ENCODE assay signal across 11 cellular contexts in genomic region chr7:94396606-94397005, GRCh38. TPM values are rescaled to one million over a fixed set of nuclear protein-coding genes. Genes with fewer than 3 reads are reported as not detected.
DNase-seq lines count a peak whose midpoint lies in the region; ATAC-seq and TF ChIP-seq lines count a peak whose summit lies in the region.
"Had no signal": no experiment of that assay in that cellular context is flagged by ENCODE, and none has a peak within 500 bp of the region (broad histone marks: within the 10 kb centered on the region; RNA-seq: fewer than 3 reads in every experiment).

No MANE protein-coding gene starts in this region.

- H3K9me3 ChIP-seq in right atrium auricular region, result no peaks in the 10 kb centered on the region
- no peaks in the 10 kb centered on the region for H3K9me3 ChIP-seq in duodenal mucosa (ENCODE audit: control insufficient read depth in 1 of 2, low read length in 2 of 2)
- no peaks in the 10 kb centered on the region for H3K9me3 ChIP-seq in aorta (ENCODE audit: control insufficient read depth, low read length)

- H3K4me1 ChIP-seq in right atrium auricular region (peaks cover 0 to 23% of the 10 kb centered on the region in 2 donors), duodenal mucosa (ENCODE audit: control insufficient read depth in 1 of 2, insufficient read depth in 2 of 2, low read length in 2 of 2) (peaks cover 0 to 7% of the 10 kb centered on the region in 2 donors), aorta (ENCODE audit: control insufficient read depth in 1 of 2, insufficient read depth in 2 of 2, low read length in 2 of 2) (peaks cover 0 to 2% of the 10 kb centered on the region in 2 donors)

- H3K27me3 Mint-ChIP-seq in nephron progenitor cell (ENCODE audit: low read depth, poor library complexity), result peaks cover 8% of the 10 kb centered on the region
- H3K27me3 Mint-ChIP-seq in activated T-cell treated with anti-CD3 and anti-CD28 coated beads, Interleukin-2, amount 50 U/mL, for 4 hours (ENCODE audit: low read depth), result peaks cover 38% of the 10 kb centered on the region

- ATAC-seq in Right ventricle myocardium inferior (no peak), aorta (ENCODE audit: low FRiP score) (no peak)
- ATAC-seq in activated T-cell treated with anti-CD3 and anti-CD28 coated beads, Interleukin-2, amount 50 U/mL, for 4 hours, result no peak

- no peaks in the 10 kb centered on the region for H3K9me3 Mint-ChIP-seq in nephron progenitor cell
- no peaks in the 10 kb centered on the region for H3K9me3 Mint-ChIP-seq in activated T-cell treated with anti-CD3 and anti-CD28 coated beads, Interleukin-2, amount 50 U/mL, for 4 hours
- H3K9me3 Mint-ChIP-seq: activated naive CD8-positive, alpha-beta T cell treated with anti-CD3 and anti-CD28 coated beads, Interleukin-2, amount 10 ng/mL, durations not matched to agents 7 days and 5 days had no signal

- H3K4me1 Mint-ChIP-seq in nephron progenitor cell, result peaks cover 60% of the 10 kb centered on the region
- peaks cover 8% of the 10 kb centered on the region for H3K4me1 Mint-ChIP-seq in activated T-cell treated with anti-CD3 and anti-CD28 coated beads, Interleukin-2, amount 50 U/mL, for 4 hours (ENCODE audit: low read depth)

- H3K27ac Mint-ChIP-seq in nephron progenitor cell, result peak overlapping the region; percentile 21
- H3K27ac Mint-ChIP-seq: activated naive CD8-positive, alpha-beta T cell treated with anti-CD3 and anti-CD28 coated beads, Interleukin-2, amount 10 ng/mL, durations not matched to agents 7 days and 5 days had no signal

- H3K36me3 ChIP-seq in right atrium auricular region (peaks cover 8% of the 10 kb centered on the region), duodenal mucosa (ENCODE audit: control insufficient read depth in 1 of 2, insufficient read depth in 2 of 2, low read length in 2 of 2) (no peaks in the 10 kb centered on the region), aorta (ENCODE audit: control insufficient read depth in 1 of 2, insufficient read depth in 2 of 2, low read length in 1 of 2) (peaks cover 0 to 1% of the 10 kb centered on the region in 2 donors)

- WGBS in aorta, 2 donors, result 2 to 6% methylated on average over 4 of the region's 4 CpGs

- intact Hi-C loops in Right ventricle myocardium inferior (cut with DNase I), result no loop called here
- intact Hi-C loops in aorta (cut with DNase I), result loop anchor here in 1 of 2 donors (5.0 kb wide), 1 partner anchor 36 kb away; no protein-coding TSS in a partner anchor

- peak overlapping the region; percentile 51 to 58 for H3K4me3 ChIP-seq in right atrium auricular region
- peak overlapping the region; percentile 39 to 72 for H3K4me3 ChIP-seq in duodenal mucosa (ENCODE audit: low read depth in 1 of 2, low read length in 2 of 2)
- H3K4me3 ChIP-seq in aorta (ENCODE audit: low read length in 2 of 2), result peak overlapping the region; percentile 85 to 97

- peak overlapping the region in 1 of 2 donors; percentile 56 for H3K9ac ChIP-seq in duodenal mucosa (ENCODE audit: low read depth in 1 of 2, low read length in 2 of 2)
- H3K9ac ChIP-seq: parathyroid adenoma had no signal

- no peaks in the 10 kb centered on the region for H3K27me3 ChIP-seq in right atrium auricular region
- peaks cover 0 to 4% of the 10 kb centered on the region in 2 donors for H3K27me3 ChIP-seq in duodenal mucosa (ENCODE audit: control insufficient read depth in 1 of 2, insufficient read depth in 2 of 2, low read length in 2 of 2)
- no peaks in the 10 kb centered on the region for H3K27me3 ChIP-seq in aorta (ENCODE audit: control insufficient read depth in 1 of 2, insufficient read depth in 2 of 2, low read length in 1 of 2)

- TF ChIP-seq CTCF in right atrium auricular region (IDR thresholded peaks at IDR 0.05), result no peak
- TF ChIP-seq CTCF in nephron progenitor cell (IDR thresholded peaks at IDR 0.05), result no peak

- peak overlapping the region; percentile 96 for H3K4me3 Mint-ChIP-seq in nephron progenitor cell
- no peak overlapping the region for H3K4me3 Mint-ChIP-seq in activated T-cell treated with anti-CD3 and anti-CD28 coated beads, Interleukin-2, amount 50 U/mL, for 4 hours
- H3K4me3 Mint-ChIP-seq: activated naive CD8-positive, alpha-beta T cell treated with anti-CD3 and anti-CD28 coated beads, Interleukin-2, amount 10 ng/mL, durations not matched to agents 7 days and 5 days had no signal

- H3K27ac ChIP-seq in right atrium auricular region, result peak overlapping the region; percentile 70 to 93
- no peak overlapping the region for H3K27ac ChIP-seq in duodenal mucosa (ENCODE audit: low read depth, low read length)
- H3K27ac ChIP-seq in aorta (ENCODE audit: low read depth in 1 of 2, low read length in 2 of 2), result peak overlapping the region in 1 of 2 donors; percentile 68
- no peak overlapping the region for H3K27ac ChIP-seq in caudate nucleus (ENCODE audit: low read depth, low read length)
- H3K27ac ChIP-seq: parathyroid adenoma had no signal

- DNase-seq in right atrium auricular region (ENCODE audit: low spot score) (no peak), Right ventricle myocardium inferior (ENCODE audit: missing footprints) (no peak), nephron progenitor cell (no peak), aorta (no peak), caudate nucleus (lab: John Stamatoyannopoulos, UW) (no peak), middle frontal gyrus (ENCODE audit: extremely low spot score, low spot score) (no peak)
- no peak for DNase-seq in activated T-cell treated with anti-CD3 and anti-CD28 coated beads, Interleukin-2, amount 50 U/mL, for 4 hours
- DNase-seq: activated naive CD8-positive, alpha-beta T cell treated with anti-CD3 and anti-CD28 coated beads, Interleukin-2, amount 10 ng/mL, durations not matched to agents 7 days and 5 days; Kasumi-1 had no signal

- H3K36me3 Mint-ChIP-seq in nephron progenitor cell (ENCODE audit: low read depth), result peaks cover 40% of the 10 kb centered on the region
- H3K36me3 Mint-ChIP-seq in activated T-cell treated with anti-CD3 and anti-CD28 coated beads, Interleukin-2, amount 50 U/mL, for 4 hours (ENCODE audit: insufficient read depth), result no peaks in the 10 kb centered on the region
- H3K36me3 Mint-ChIP-seq: activated naive CD8-positive, alpha-beta T cell treated with anti-CD3 and anti-CD28 coated beads, Interleukin-2, amount 10 ng/mL, durations not matched to agents 7 days and 5 days had no signal

RNA-seq across cellular contexts. Expression of gene COL1A2, which starts 1.9 kb away (rescaled TPM):
- total RNA-seq in right atrium auricular region, result 100 to 1,000 TPM in 1 of 2 donors, 10 to 100 TPM in 1; 67.0 to 228 TPM
- 96.6 TPM for total RNA-seq in Right ventricle myocardium inferior
- total RNA-seq in aorta, result 1,000 to 10,000 TPM in 1 of 2 donors, 100 to 1,000 TPM in 1; 844 to 1,770 TPM
- polyA plus RNA-seq in aorta, result 1,000 to 10,000 TPM in 1 of 2 donors, 100 to 1,000 TPM in 1; 282 to 1,047 TPM
- total RNA-seq in activated T-cell treated with anti-CD3 and anti-CD28 coated beads, Interleukin-2, amount 50 U/mL, for 4 hours, result 1 to 10 TPM; 1.4 to 1.9 (median 1.6) TPM

Comparison
In these comparisons a context has a peak if more than half of its experiments do, and no peak if none do; other contexts are left out.
1. H3K27ac ChIP-seq: peak in right atrium auricular region (2 of 2); none in duodenal mucosa (single experiment) and caudate nucleus (single experiment).
2. RNA of gene COL1A2, which starts 1.9 kb away (total RNA-seq): 844 to 1,770 TPM in aorta, 67.0 to 228 TPM in right atrium auricular region and 96.6 TPM in Right ventricle myocardium inferior (single experiment); 1.4 to 1.9 TPM in activated T-cell treated with anti-CD3 and anti-CD28 coated beads, Interleukin-2, amount 50 U/mL, for 4 hours; every median in the first group is over 10 times any median in the second.
3. Peak in every context shown above with its lines, with median percentiles within 50 percentile points of each other: H3K4me3 ChIP-seq.